In the genomic region with DNA sequence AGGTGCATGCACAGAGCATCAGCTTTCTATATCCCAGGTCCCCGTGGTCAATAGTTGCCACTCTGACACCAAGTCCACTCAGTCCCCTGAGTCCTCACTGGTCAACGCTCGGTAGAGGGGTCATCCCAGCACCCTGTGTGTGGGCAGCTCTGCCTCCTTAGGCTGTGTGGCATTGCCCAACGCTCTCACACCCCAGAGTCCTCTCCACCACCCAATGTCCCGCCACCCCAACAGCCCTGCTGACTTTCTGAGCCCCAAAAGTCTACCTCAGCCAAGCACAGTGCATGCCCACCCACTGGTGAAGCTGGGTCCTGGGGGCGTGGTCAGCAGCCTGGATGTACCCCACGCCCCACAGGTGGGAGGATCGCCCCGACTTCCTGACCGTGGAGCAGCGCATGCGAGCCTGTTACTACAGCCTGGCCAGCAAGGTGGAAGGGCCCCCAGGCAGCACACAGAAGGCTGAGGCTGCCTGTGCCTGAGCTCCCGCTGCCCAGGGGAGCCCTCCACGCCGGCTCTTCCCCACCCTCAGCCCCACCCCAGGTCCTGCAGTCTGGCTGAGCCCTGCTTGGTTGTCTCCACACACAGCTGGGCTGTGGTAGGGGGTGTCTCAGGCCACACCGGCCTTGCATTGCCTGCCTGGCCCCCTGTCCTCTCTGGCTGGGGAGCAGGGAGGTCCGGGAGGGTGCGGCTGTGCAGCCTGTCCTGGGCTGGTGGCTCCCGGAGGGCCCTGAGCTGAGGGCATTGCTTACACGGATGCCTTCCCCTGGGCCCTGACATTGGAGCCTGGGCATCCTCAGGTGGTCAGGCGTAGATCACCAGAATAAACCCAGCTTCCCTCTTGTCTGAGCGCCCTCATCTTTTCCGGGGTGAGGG, we compare ENCODE assay signal across 23 cellular contexts. TPM values are rescaled to one million over a fixed set of nuclear protein-coding genes. Genes with fewer than 3 reads are reported as not detected.
DNase-seq lines count a peak whose midpoint lies in the region; ATAC-seq, FAIRE-seq and TF ChIP-seq lines count a peak whose summit lies in the region.
"Had no signal": no experiment of that assay in that cellular context is flagged by ENCODE, and none has a peak within 500 bp of the region (broad histone marks: within the 10 kb centered on the region; RNA-seq: fewer than 3 reads in every experiment).

No MANE protein-coding gene starts in this region.

- no peaks in the 10 kb centered on the region for H3K9me3 Mint-ChIP-seq in activated T-cell treated with anti-CD3 and anti-CD28 coated beads, Interleukin-2, amount 50 U/mL, for 24 hours
- H3K9me3 Mint-ChIP-seq in activated T-cell treated with anti-CD3 and anti-CD28 coated beads, Interleukin-2, amount 50 U/mL, for 4 hours = no peaks in the 10 kb centered on the region
- H3K9me3 Mint-ChIP-seq in endothelial cell (ENCODE audit: unreplicated experiment) = no peaks in the 10 kb centered on the region
- H3K9me3 Mint-ChIP-seq in progenitor cell of endocrine pancreas (ENCODE audit: low read depth) = peaks cover 7% of the 10 kb centered on the region

- H3K27ac Mint-ChIP-seq in activated T-cell treated with anti-CD3 and anti-CD28 coated beads, Interleukin-2, amount 50 U/mL, for 24 hours = peak overlapping the region; percentile 66
- H3K27ac Mint-ChIP-seq in endothelial cell (ENCODE audit: unreplicated experiment) (peak overlapping the region; percentile 14), progenitor cell of endocrine pancreas (peak overlapping the region; percentile 59)

- no peak for TF ChIP-seq CTCF in endothelial cell (IDR thresholded peaks at IDR 0.05; ENCODE audit: unreplicated experiment)
- no peak for TF ChIP-seq CTCF in progenitor cell of endocrine pancreas (IDR thresholded peaks at IDR 0.05; ENCODE audit: unreplicated experiment)

- H3K4me3 Mint-ChIP-seq in activated T-cell treated with anti-CD3 and anti-CD28 coated beads, Interleukin-2, amount 50 U/mL, for 24 hours = no peak overlapping the region
- H3K4me3 Mint-ChIP-seq in activated T-cell treated with anti-CD3 and anti-CD28 coated beads, Interleukin-2, amount 50 U/mL, for 4 hours = no peak overlapping the region
- peak overlapping the region; percentile 42 for H3K4me3 Mint-ChIP-seq in endothelial cell (ENCODE audit: unreplicated experiment)
- no peak overlapping the region for H3K4me3 Mint-ChIP-seq in progenitor cell of endocrine pancreas (ENCODE audit: low read depth)

- FAIRE-seq in HTR-8/SVneo (lab: Jason Lieb, UNC) = peak; percentile 20
- FAIRE-seq: colon, pancreas had no signal

- ATAC-seq in activated T-cell treated with anti-CD3 and anti-CD28 coated beads, Interleukin-2, amount 50 U/mL, for 4 hours = no peak
- ATAC-seq in GM18867 (IDR thresholded peaks at IDR 0.05; ENCODE audit: unreplicated experiment) (no peak), HG03039 (IDR thresholded peaks at IDR 0.05; ENCODE audit: unreplicated experiment) (no peak)
- ATAC-seq: activated CD4-positive, CD25-positive, alpha-beta regulatory T cell treated with anti-CD3 and anti-CD28 coated beads, Interleukin-2, amount 50 U/mL, for 24 hours; pancreas had no signal

- peaks cover 41% of the 10 kb centered on the region for H3K4me1 Mint-ChIP-seq in activated T-cell treated with anti-CD3 and anti-CD28 coated beads, Interleukin-2, amount 50 U/mL, for 24 hours (ENCODE audit: low read depth)
- H3K4me1 Mint-ChIP-seq in activated T-cell treated with anti-CD3 and anti-CD28 coated beads, Interleukin-2, amount 50 U/mL, for 4 hours (ENCODE audit: low read depth) = peaks cover 42% of the 10 kb centered on the region
- H3K4me1 Mint-ChIP-seq in endothelial cell (ENCODE audit: unreplicated experiment) = peaks cover 18% of the 10 kb centered on the region
- H3K4me1 Mint-ChIP-seq in progenitor cell of endocrine pancreas (ENCODE audit: low read depth) = peaks cover 7% of the 10 kb centered on the region

- peaks cover 88% of the 10 kb centered on the region for H3K36me3 Mint-ChIP-seq in activated T-cell treated with anti-CD3 and anti-CD28 coated beads, Interleukin-2, amount 50 U/mL, for 24 hours (ENCODE audit: low read depth)
- peaks cover 35% of the 10 kb centered on the region for H3K36me3 Mint-ChIP-seq in activated T-cell treated with anti-CD3 and anti-CD28 coated beads, Interleukin-2, amount 50 U/mL, for 4 hours (ENCODE audit: insufficient read depth)
- H3K36me3 Mint-ChIP-seq in endothelial cell (ENCODE audit: low read depth, unreplicated experiment) = peaks cover 33% of the 10 kb centered on the region
- H3K36me3 Mint-ChIP-seq in progenitor cell of endocrine pancreas (ENCODE audit: insufficient read depth) = peaks cover 12% of the 10 kb centered on the region

- peak; percentile 32 for DNase-seq in activated T-cell treated with anti-CD3 and anti-CD28 coated beads, Interleukin-2, amount 50 U/mL, for 24 hours
- no peak for DNase-seq in activated T-cell treated with anti-CD3 and anti-CD28 coated beads, Interleukin-2, amount 50 U/mL, for 4 hours
- DNase-seq in HTR-8/SVneo (ENCODE audit: insufficient read length, low spot score) = no peak
- no peak for DNase-seq in endothelial cell (ENCODE audit: low spot score)
- no peak for DNase-seq in progenitor cell of endocrine pancreas (ENCODE audit: low spot score, unreplicated experiment)
- DNase-seq in NCI-H2196 (lab: John Stamatoyannopoulos, UW; ENCODE audit: unreplicated experiment) = no peak
- DNase-seq: DMS 273 treated with DMSO at 0.1 percent for 48 hours, GF-D8, HCEC 1CT, MG63, NCI-H1436 treated with DMSO at 0.1 percent for 48 hours, NCI-H774, pancreas, PC-9, stomach, T1000, uterus had no signal

- H3K27me3 Mint-ChIP-seq in activated T-cell treated with anti-CD3 and anti-CD28 coated beads, Interleukin-2, amount 50 U/mL, for 24 hours = no peaks in the 10 kb centered on the region
- no peaks in the 10 kb centered on the region for H3K27me3 Mint-ChIP-seq in activated T-cell treated with anti-CD3 and anti-CD28 coated beads, Interleukin-2, amount 50 U/mL, for 4 hours (ENCODE audit: low read depth)
- H3K27me3 Mint-ChIP-seq in endothelial cell (ENCODE audit: unreplicated experiment) (peaks cover 11% of the 10 kb centered on the region), progenitor cell of endocrine pancreas (no peaks in the 10 kb centered on the region)

RNA-seq across cellular contexts. Expression of a gene that starts 25.9 kb away (rescaled TPM):
- total RNA-seq in activated T-cell treated with anti-CD3 and anti-CD28 coated beads, Interleukin-2, amount 50 U/mL, for 4 hours = 100 to 1,000 TPM; 156 to 194 (median 186) TPM
- total RNA-seq in endothelial cell (ENCODE audit: unreplicated experiment) = 93.4 TPM
- 2.6 and 3.8 TPM in 2 replicates for total RNA-seq in progenitor cell of endocrine pancreas
- total RNA-seq: A673, PC-9, SJSA1 had no signal

Comparison
In these comparisons a context has a peak if more than half of its experiments do, and no peak if none do; other contexts are left out.
1. H3K27ac Mint-ChIP-seq: peak in every context shown above with its lines; median percentile 66 in activated T-cell treated with anti-CD3 and anti-CD28 coated beads, Interleukin-2, amount 50 U/mL, for 24 hours; 59 in progenitor cell of endocrine pancreas; 14 in endothelial cell.
2. RNA of a gene that starts 25.9 kb away (total RNA-seq): 156 to 194 TPM in activated T-cell treated with anti-CD3 and anti-CD28 coated beads, Interleukin-2, amount 50 U/mL, for 4 hours and 93.4 TPM in endothelial cell (single experiment); 2.6 to 3.8 TPM in progenitor cell of endocrine pancreas; every median in the first group is over 10 times any median in the second.